Comparison of ENCODE assay signal across 17 cellular contexts in genomic region chr7:1572111-1572510, GRCh38. TPM values are rescaled to one million over a fixed set of nuclear protein-coding genes. Genes with fewer than 3 reads are reported as not detected.
DNase-seq lines count a peak whose midpoint lies in the region; ATAC-seq and TF ChIP-seq lines count a peak whose summit lies in the region.
"Had no signal": no experiment of that assay in that cellular context is flagged by ENCODE, and none has a peak within 500 bp of the region (broad histone marks: within the 10 kb centered on the region; RNA-seq: fewer than 3 reads in every experiment).

No MANE protein-coding gene starts in this region.

- H3K27me3 Mint-ChIP-seq in activated naive CD4-positive, alpha-beta T cell treated with anti-CD3 and anti-CD28 coated beads, Interleukin-2, amount 50 U/mL, for 24 hours = no peaks in the 10 kb centered on the region
- no peaks in the 10 kb centered on the region for H3K27me3 Mint-ChIP-seq in activated naive CD4-positive, alpha-beta T cell treated with anti-CD3 and anti-CD28 coated beads for 36 hours (ENCODE audit: low read depth)
- no peaks in the 10 kb centered on the region for H3K27me3 Mint-ChIP-seq in activated T-helper 1 cell treated with anti-CD3 and anti-CD28 coated beads, Interleukin-12 subunit alpha, Interleukin-12 subunit beta, Interleukin-2, Interleukin-4 antibody, amounts not matched to agents 30 ng/mL and 10 ng/mL and 1 ng/mL, durations not matched to agents 14 hours and 24 hours and 36 hours (ENCODE audit: insufficient read depth)
- no peaks in the 10 kb centered on the region for H3K27me3 Mint-ChIP-seq in mesothelial cell of epicardium (ENCODE audit: low read depth)
- H3K27me3 Mint-ChIP-seq: activated naive CD8-positive, alpha-beta T cell treated with anti-CD3 and anti-CD28 coated beads, Interleukin-2, amount 10 ng/mL, durations not matched to agents 7 days and 5 days had no signal

- intact Hi-C loops in activated naive CD4-positive, alpha-beta T cell treated with anti-CD3 and anti-CD28 coated beads for 36 hours (cut with micrococcal nuclease) = loop anchor here (5.0 kb wide), 2 partner anchors 355 to 530 kb away; no protein-coding TSS in a partner anchor
- intact Hi-C loops in activated T-helper 1 cell treated with anti-CD3 and anti-CD28 coated beads, Interleukin-12 subunit alpha, Interleukin-12 subunit beta, Interleukin-2, Interleukin-4 antibody, amounts not matched to agents 30 ng/mL and 10 ng/mL and 1 ng/mL, durations not matched to agents 14 hours and 24 hours and 36 hours (cut with micrococcal nuclease) = loop anchor here (5.0 to 10.0 kb wide), 3 partner anchors 660 to 983 kb away; partner anchors contain the start of genes BRAT1, GET4, IQCE and MAD1L1

- no peaks in the 10 kb centered on the region for H3K27me3 ChIP-seq in upper lobe of left lung
- H3K27me3 ChIP-seq: uterus had no signal

- peak overlapping the region in 3 of 4 donors; percentile 95 to 98 (median 98) for H3K27ac ChIP-seq in upper lobe of left lung

- CTCF ChIA-PET in activated naive CD4-positive, alpha-beta T cell treated with anti-CD3 and anti-CD28 coated beads for 36 hours (lab: Charles Lee) = no interaction called here

- H3K9me3 ChIP-seq in upper lobe of left lung = no peaks in the 10 kb centered on the region
- H3K9me3 ChIP-seq: HAP-1, SK-N-SH, uterus had no signal

- H3K27ac Mint-ChIP-seq in activated naive CD4-positive, alpha-beta T cell treated with anti-CD3 and anti-CD28 coated beads, Interleukin-2, amount 50 U/mL, for 24 hours = no peak overlapping the region
- H3K27ac Mint-ChIP-seq in activated naive CD4-positive, alpha-beta T cell treated with anti-CD3 and anti-CD28 coated beads for 36 hours = no peak overlapping the region
- peak overlapping the region; percentile 29 for H3K27ac Mint-ChIP-seq in activated T-helper 1 cell treated with anti-CD3 and anti-CD28 coated beads, Interleukin-12 subunit alpha, Interleukin-12 subunit beta, Interleukin-2, Interleukin-4 antibody, amounts not matched to agents 30 ng/mL and 10 ng/mL and 1 ng/mL, durations not matched to agents 14 hours and 24 hours and 36 hours
- H3K27ac Mint-ChIP-seq in mesothelial cell of epicardium = peak overlapping the region; percentile 39
- H3K27ac Mint-ChIP-seq: activated naive CD8-positive, alpha-beta T cell treated with anti-CD3 and anti-CD28 coated beads, Interleukin-2, amount 10 ng/mL, durations not matched to agents 7 days and 5 days had no signal

- peaks cover 42% of the 10 kb centered on the region for H3K4me1 Mint-ChIP-seq in activated naive CD4-positive, alpha-beta T cell treated with anti-CD3 and anti-CD28 coated beads, Interleukin-2, amount 50 U/mL, for 24 hours
- peaks cover 35% of the 10 kb centered on the region for H3K4me1 Mint-ChIP-seq in activated naive CD4-positive, alpha-beta T cell treated with anti-CD3 and anti-CD28 coated beads for 36 hours (ENCODE audit: low read depth)
- H3K4me1 Mint-ChIP-seq in activated T-helper 1 cell treated with anti-CD3 and anti-CD28 coated beads, Interleukin-12 subunit alpha, Interleukin-12 subunit beta, Interleukin-2, Interleukin-4 antibody, amounts not matched to agents 30 ng/mL and 10 ng/mL and 1 ng/mL, durations not matched to agents 14 hours and 24 hours and 36 hours (ENCODE audit: low read depth) = peaks cover 31% of the 10 kb centered on the region
- H3K4me1 Mint-ChIP-seq in mesothelial cell of epicardium = peaks cover 30% of the 10 kb centered on the region

- peak overlapping the region; percentile 6 for H3K4me3 Mint-ChIP-seq in activated naive CD4-positive, alpha-beta T cell treated with anti-CD3 and anti-CD28 coated beads, Interleukin-2, amount 50 U/mL, for 24 hours
- H3K4me3 Mint-ChIP-seq in activated naive CD4-positive, alpha-beta T cell treated with anti-CD3 and anti-CD28 coated beads for 36 hours = no peak overlapping the region
- peak overlapping the region; percentile 37 for H3K4me3 Mint-ChIP-seq in activated T-helper 1 cell treated with anti-CD3 and anti-CD28 coated beads, Interleukin-12 subunit alpha, Interleukin-12 subunit beta, Interleukin-2, Interleukin-4 antibody, amounts not matched to agents 30 ng/mL and 10 ng/mL and 1 ng/mL, durations not matched to agents 14 hours and 24 hours and 36 hours
- peak overlapping the region; percentile 83 for H3K4me3 Mint-ChIP-seq in mesothelial cell of epicardium
- H3K4me3 Mint-ChIP-seq: activated naive CD8-positive, alpha-beta T cell treated with anti-CD3 and anti-CD28 coated beads, Interleukin-2, amount 10 ng/mL, durations not matched to agents 7 days and 5 days had no signal

- TF ChIP-seq EP300 in upper lobe of left lung (IDR thresholded peaks at IDR 0.05) = no peak

- TF ChIP-seq POLR2A in upper lobe of left lung (IDR thresholded peaks at IDR 0.05) = no peak

- WGBS in upper lobe of left lung, 2 donors = 91 to 96% methylated on average over 5 of the region's 5 CpGs

- peaks cover 22 to 40% (median 26%) of the 10 kb centered on the region in 4 donors for H3K4me1 ChIP-seq in upper lobe of left lung

- ATAC-seq in upper lobe of left lung (ENCODE audit: low FRiP score in 2 of 2) = no peak
- ATAC-seq in HG03378 (IDR thresholded peaks at IDR 0.05; ENCODE audit: unreplicated experiment) = no peak

- TF ChIP-seq CTCF in mesothelial cell of epicardium (IDR thresholded peaks at IDR 0.05; ENCODE audit: unreplicated experiment) (no peak), upper lobe of left lung (IDR thresholded peaks at IDR 0.05) (no peak)

- no peak for DNase-seq in activated naive CD4-positive, alpha-beta T cell treated with anti-CD3 and anti-CD28 coated beads for 36 hours
- DNase-seq in activated T-helper 1 cell treated with anti-CD3 and anti-CD28 coated beads, Interleukin-12 subunit alpha, Interleukin-12 subunit beta, Interleukin-2, Interleukin-4 antibody, amounts not matched to agents 30 ng/mL and 10 ng/mL and 1 ng/mL, durations not matched to agents 14 hours and 24 hours and 36 hours (ENCODE audit: low spot score) = no peak
- DNase-seq in mesothelial cell of epicardium (ENCODE audit: low spot score in 2 of 2, unreplicated experiment in 2 of 2) (no peak), upper lobe of left lung (no peak), C1 segment of cervical spinal cord (lab: John Stamatoyannopoulos, UW) (no peak), NCI-H446 (lab: John Stamatoyannopoulos, UW) (no peak)
- DNase-seq: activated naive CD8-positive, alpha-beta T cell treated with anti-CD3 and anti-CD28 coated beads, Interleukin-2, amount 10 ng/mL, durations not matched to agents 7 days and 5 days; cerebellar nuclear complex; kidney; NCI-H2227 treated with DMSO at 0.1 percent for 48 hours; SK-N-SH; stimulated activated CD4-positive, alpha-beta T cell treated with anti-CD3 and anti-CD28 coated beads, Interleukin-1b, Interleukin-23, amount 100 ng/mL, for 48 hours; uterus had no signal

- H3K36me3 ChIP-seq in upper lobe of left lung = peaks cover 0 to 12% (median 5%) of the 10 kb centered on the region in 4 donors
- H3K36me3 ChIP-seq: uterus had no signal

- H3K9me3 Mint-ChIP-seq in activated naive CD4-positive, alpha-beta T cell treated with anti-CD3 and anti-CD28 coated beads, Interleukin-2, amount 50 U/mL, for 24 hours = no peaks in the 10 kb centered on the region
- no peaks in the 10 kb centered on the region for H3K9me3 Mint-ChIP-seq in activated naive CD4-positive, alpha-beta T cell treated with anti-CD3 and anti-CD28 coated beads for 36 hours
- H3K9me3 Mint-ChIP-seq in activated T-helper 1 cell treated with anti-CD3 and anti-CD28 coated beads, Interleukin-12 subunit alpha, Interleukin-12 subunit beta, Interleukin-2, Interleukin-4 antibody, amounts not matched to agents 30 ng/mL and 10 ng/mL and 1 ng/mL, durations not matched to agents 14 hours and 24 hours and 36 hours = no peaks in the 10 kb centered on the region
- H3K9me3 Mint-ChIP-seq in mesothelial cell of epicardium = no peaks in the 10 kb centered on the region
- H3K9me3 Mint-ChIP-seq: activated naive CD8-positive, alpha-beta T cell treated with anti-CD3 and anti-CD28 coated beads, Interleukin-2, amount 10 ng/mL, durations not matched to agents 7 days and 5 days had no signal

- H3K36me3 Mint-ChIP-seq in activated naive CD4-positive, alpha-beta T cell treated with anti-CD3 and anti-CD28 coated beads, Interleukin-2, amount 50 U/mL, for 24 hours = peaks cover 1% of the 10 kb centered on the region
- peaks cover 12% of the 10 kb centered on the region for H3K36me3 Mint-ChIP-seq in activated naive CD4-positive, alpha-beta T cell treated with anti-CD3 and anti-CD28 coated beads for 36 hours (ENCODE audit: low read depth)
- H3K36me3 Mint-ChIP-seq in activated T-helper 1 cell treated with anti-CD3 and anti-CD28 coated beads, Interleukin-12 subunit alpha, Interleukin-12 subunit beta, Interleukin-2, Interleukin-4 antibody, amounts not matched to agents 30 ng/mL and 10 ng/mL and 1 ng/mL, durations not matched to agents 14 hours and 24 hours and 36 hours (ENCODE audit: low read depth) = peaks cover 20% of the 10 kb centered on the region
- H3K36me3 Mint-ChIP-seq in mesothelial cell of epicardium = peaks cover 3% of the 10 kb centered on the region

- H3K4me3 ChIP-seq in upper lobe of left lung = no peak overlapping the region
- H3K4me3 ChIP-seq: HAP-1, uterus had no signal

RNA-seq across cellular contexts. Expression of gene PSMG3, which starts 2.3 kb away (rescaled TPM):
- 10 to 100 TPM; 29.8 to 33.9 TPM for total RNA-seq in activated naive CD4-positive, alpha-beta T cell treated with anti-CD3 and anti-CD28 coated beads for 36 hours
- 55.7 and 56.0 TPM in 2 replicates for total RNA-seq in activated T-helper 1 cell treated with anti-CD3 and anti-CD28 coated beads, Interleukin-12 subunit alpha, Interleukin-12 subunit beta, Interleukin-2, Interleukin-4 antibody, amounts not matched to agents 30 ng/mL and 10 ng/mL and 1 ng/mL, durations not matched to agents 14 hours and 24 hours and 36 hours
- 27.0 to 32.5 TPM (median 31.0 TPM) in 3 replicates for total RNA-seq in mesothelial cell of epicardium
- total RNA-seq in upper lobe of left lung = 10 to 100 TPM; 19.0 to 53.1 (median 21.6) TPM

RNA-seq across cellular contexts. Expression of gene TMEM184A, which starts 16.1 kb away (rescaled TPM):
- under 1 TPM in 1 of 2 experiments, not detected in 1; 0.36 TPM for total RNA-seq in activated naive CD4-positive, alpha-beta T cell treated with anti-CD3 and anti-CD28 coated beads for 36 hours
- total RNA-seq in activated T-helper 1 cell treated with anti-CD3 and anti-CD28 coated beads, Interleukin-12 subunit alpha, Interleukin-12 subunit beta, Interleukin-2, Interleukin-4 antibody, amounts not matched to agents 30 ng/mL and 10 ng/mL and 1 ng/mL, durations not matched to agents 14 hours and 24 hours and 36 hours = 0.03 TPM in 1 of 2 replicates, not detected in the other
- 4.3 to 5.0 TPM (median 5.0 TPM) in 3 replicates for total RNA-seq in mesothelial cell of epicardium
- 10 to 100 TPM in 3 of 6 donors, 1 to 10 TPM in 3; 5.0 to 11.7 (median 10.4) TPM for total RNA-seq in upper lobe of left lung
- total RNA-seq: activated CD8-positive, alpha-beta memory T cell treated with anti-CD3 and anti-CD28 coated beads for 36 hours; activated naive CD8-positive, alpha-beta T cell treated with anti-CD3 and anti-CD28 coated beads, Interleukin-2, amount 10 ng/mL, durations not matched to agents 7 days and 5 days had no signal

RNA-seq across cellular contexts. Expression of gene MAFK, which starts 41.6 kb away (rescaled TPM):
- 10 to 100 TPM; 33.0 to 34.6 TPM for total RNA-seq in activated naive CD4-positive, alpha-beta T cell treated with anti-CD3 and anti-CD28 coated beads for 36 hours
- total RNA-seq in activated T-helper 1 cell treated with anti-CD3 and anti-CD28 coated beads, Interleukin-12 subunit alpha, Interleukin-12 subunit beta, Interleukin-2, Interleukin-4 antibody, amounts not matched to agents 30 ng/mL and 10 ng/mL and 1 ng/mL, durations not matched to agents 14 hours and 24 hours and 36 hours = 48.1 and 51.7 TPM in 2 replicates
- 46.0 to 47.7 TPM (median 46.5 TPM) in 3 replicates for total RNA-seq in mesothelial cell of epicardium
- 100 to 1,000 TPM in 1 of 6 donors, 10 to 100 TPM in 5; 48.0 to 117 (median 77.9) TPM for total RNA-seq in upper lobe of left lung

Comparison
In these comparisons a context has a peak if more than half of its experiments do, and no peak if none do; other contexts are left out.
1. H3K27ac Mint-ChIP-seq: peak in activated T-helper 1 cell treated with anti-CD3 and anti-CD28 coated beads, Interleukin-12 subunit alpha, Interleukin-12 subunit beta, Interleukin-2, Interleukin-4 antibody, amounts not matched to agents 30 ng/mL and 10 ng/mL and 1 ng/mL, durations not matched to agents 14 hours and 24 hours and 36 hours (single experiment) and mesothelial cell of epicardium (single experiment); none in activated naive CD4-positive, alpha-beta T cell treated with anti-CD3 and anti-CD28 coated beads, Interleukin-2, amount 50 U/mL, for 24 hours (single experiment) and activated naive CD4-positive, alpha-beta T cell treated with anti-CD3 and anti-CD28 coated beads for 36 hours (single experiment).